ENCODE assay signal across 17 cellular contexts in genomic region chrX:97027384-97027922, GRCh38.
DNase-seq lines count a peak whose midpoint lies in the region; ATAC-seq and TF ChIP-seq lines count a peak whose summit lies in the region.
"Had no signal": no experiment of that assay in that cellular context is flagged by ENCODE, and none has a peak within 500 bp of the region (broad histone marks: within the 10 kb centered on the region; RNA-seq: fewer than 3 reads in every experiment).

No MANE protein-coding gene starts in this region.

- POLR2A ChIA-PET in WTC11 (lab: Charles Lee) (no interaction called here), SK-N-SH (lab: Yijun Ruan, JAX) (no interaction called here)

- H3K9me3 ChIP-seq in HUES64 (ENCODE audit: insufficient read depth, low read depth, low read length) (no peaks in the 10 kb centered on the region), SK-N-SH (no peaks in the 10 kb centered on the region)
- H3K9me3 ChIP-seq: colonic mucosa, gastroesophageal sphincter, right atrium auricular region had no signal

- peak overlapping the region; percentile 17; the same call in 1 of the 2 replicates for H3K9ac ChIP-seq in HUES64 (ENCODE audit: low read depth, low read length)
- H3K9ac ChIP-seq in SK-N-SH = no peak overlapping the region

- H3K27ac Mint-ChIP-seq in WTC11 = peak overlapping the region; percentile 95
- H3K27ac Mint-ChIP-seq: activated CD4-positive, alpha-beta memory T cell treated with anti-CD3 and anti-CD28 coated beads, Interleukin-2, amount 10 ng/mL, durations not matched to agents 7 days and 5 days; activated T-cell treated with anti-CD3 and anti-CD28 coated beads, Interleukin-2, amount 50 U/mL, for 72 hours; immature natural killer cell; memory B cell; nephron had no signal

- H3K36me3 Mint-ChIP-seq in WTC11 = peaks cover 4% of the 10 kb centered on the region; the same call in 1 of the 2 replicates
- H3K36me3 Mint-ChIP-seq: immature natural killer cell had no signal

- peaks cover 21% of the 10 kb centered on the region for H3K4me1 Mint-ChIP-seq in WTC11
- H3K4me1 Mint-ChIP-seq: activated CD4-positive, alpha-beta memory T cell treated with anti-CD3 and anti-CD28 coated beads, Interleukin-2, amount 10 ng/mL, durations not matched to agents 7 days and 5 days; immature natural killer cell; nephron had no signal

- H3F3A ChIP-seq in SK-N-SH (replicated peaks; ENCODE audit: insufficient read depth) = no peaks in the 10 kb centered on the region

- ATAC-seq in WTC11 (peak; percentile 56), HG03025 (IDR thresholded peaks at IDR 0.05; ENCODE audit: low FRiP score, unreplicated experiment) (no peak)
- ATAC-seq: activated T-cell treated with anti-CD3 and anti-CD28 coated beads, Interleukin-2, amount 50 U/mL, for 72 hours; gastroesophageal sphincter had no signal

- peak; percentile 65 for DNase-seq in NCI-H2107 (lab: John Stamatoyannopoulos, UW)
- no peak for DNase-seq in WTC11 (ENCODE audit: low spot score)
- DNase-seq in pons (ENCODE audit: low spot score) = peak; percentile 2
- no peak for DNase-seq in stimulated activated CD4-positive, alpha-beta T cell treated with anti-CD3 and anti-CD28 coated beads, Interleukin-15, amount 100 ng/mL, for 24 hours
- no peak for DNase-seq in SK-N-SH
- DNase-seq: activated CD4-positive, alpha-beta memory T cell treated with anti-CD3 and anti-CD28 coated beads, Interleukin-2, amount 10 ng/mL, durations not matched to agents 7 days and 5 days; activated T-cell treated with anti-CD3 and anti-CD28 coated beads, Interleukin-2, amount 50 U/mL, for 72 hours; colonic mucosa; immature natural killer cell; NCI-H2227 treated with DMSO at 0.1 percent for 48 hours had no signal

- H3K27ac ChIP-seq in HUES64 (ENCODE audit: low read depth, low read length) = peak overlapping the region; percentile 87; the same call in 1 of the 2 replicates
- no peak overlapping the region for H3K27ac ChIP-seq in SK-N-SH (ENCODE audit: low read depth in 2 of 2, low read length in 1 of 2)
- H3K27ac ChIP-seq: colonic mucosa, epithelial cell of prostate, gastroesophageal sphincter, right atrium auricular region had no signal

- TF ChIP-seq CTCF in WTC11 (IDR thresholded peaks at IDR 0.05) = no peak
- TF ChIP-seq CTCF in SK-N-SH (IDR thresholded peaks at IDR 0.05) = no peak

- no peak overlapping the region for H3K4me2 ChIP-seq in SK-N-SH

- H3K4me1 ChIP-seq in HUES64 (ENCODE audit: insufficient read depth, low read length) (peaks cover 16% of the 10 kb centered on the region), SK-N-SH (ENCODE audit: control insufficient read depth in 1 of 2, insufficient read depth in 2 of 2, low read depth in 1 of 2, low read length in 1 of 2) (no peaks in the 10 kb centered on the region; a peak in 1 of 4 replicates)
- H3K4me1 ChIP-seq: colonic mucosa, gastroesophageal sphincter, right atrium auricular region had no signal

- no peaks in the 10 kb centered on the region for H3K9me2 ChIP-seq in SK-N-SH

- no peak for TF ChIP-seq EP300 in SK-N-SH (IDR thresholded peaks at IDR 0.05; ENCODE audit: borderline replicate concordance in 1 of 2, low read depth in 1 of 2, low read length in 1 of 2)

- H3K27me3 Mint-ChIP-seq in WTC11 (ENCODE audit: low read depth) = no peaks in the 10 kb centered on the region
- H3K27me3 Mint-ChIP-seq: activated CD4-positive, alpha-beta memory T cell treated with anti-CD3 and anti-CD28 coated beads, Interleukin-2, amount 10 ng/mL, durations not matched to agents 7 days and 5 days; memory B cell had no signal

- CTCF ChIA-PET in WTC11 (lab: Charles Lee) = interaction anchor here (1.0 kb wide), 1 partner anchor 345 kb away, joined by 3 read pairs; no protein-coding TSS in a partner anchor
- CTCF ChIA-PET in SK-N-SH (lab: Yijun Ruan, JAX) = no interaction called here

- 0 out of 2 replicates have a peak, but pooled peaks cover 3% of the 10 kb centered on the region for H3K9me3 Mint-ChIP-seq in WTC11
- H3K9me3 Mint-ChIP-seq: activated CD4-positive, alpha-beta memory T cell treated with anti-CD3 and anti-CD28 coated beads, Interleukin-2, amount 10 ng/mL, durations not matched to agents 7 days and 5 days; activated T-cell treated with anti-CD3 and anti-CD28 coated beads, Interleukin-2, amount 50 U/mL, for 72 hours; immature natural killer cell; memory B cell; nephron had no signal

- no peak overlapping the region for H3K4me3 ChIP-seq in HUES64 (ENCODE audit: low read length)
- no peak overlapping the region for H3K4me3 ChIP-seq in SK-N-SH (ENCODE audit: low read depth in 2 of 2, low read length in 1 of 2)
- H3K4me3 ChIP-seq: colonic mucosa, gastroesophageal sphincter, right atrium auricular region had no signal

- H2AFZ ChIP-seq in SK-N-SH (ENCODE audit: low read depth) = no peak overlapping the region

- H4K20me1 ChIP-seq in SK-N-SH (ENCODE audit: insufficient read depth) = no peaks in the 10 kb centered on the region

- H3K36me3 ChIP-seq in HUES64 (ENCODE audit: insufficient read depth, low read length) (no peaks in the 10 kb centered on the region), SK-N-SH (replicated peaks in 1 of 2; ENCODE audit: control insufficient read depth in 1 of 2, insufficient read depth in 2 of 2, low read length in 1 of 2) (no peaks in the 10 kb centered on the region)
- H3K36me3 ChIP-seq: colonic mucosa, gastroesophageal sphincter, right atrium auricular region had no signal

- WGBS in HUES64 = 16% methylated on average over 6 of the region's 6 CpGs
- WGBS in SK-N-SH (ENCODE audit: low lambda C conversion rate) = 51% methylated on average over 6 of the region's 6 CpGs

- H3K4me3 Mint-ChIP-seq in WTC11 = peak overlapping the region; percentile 30
- H3K4me3 Mint-ChIP-seq: activated CD4-positive, alpha-beta memory T cell treated with anti-CD3 and anti-CD28 coated beads, Interleukin-2, amount 10 ng/mL, durations not matched to agents 7 days and 5 days; activated T-cell treated with anti-CD3 and anti-CD28 coated beads, Interleukin-2, amount 50 U/mL, for 72 hours; immature natural killer cell; memory B cell; nephron had no signal

- no peaks in the 10 kb centered on the region for H3K79me2 ChIP-seq in SK-N-SH (ENCODE audit: insufficient read depth)

- H3K27me3 ChIP-seq in HUES64 (ENCODE audit: insufficient read depth, low read length) (no peaks in the 10 kb centered on the region), SK-N-SH (ENCODE audit: insufficient read depth) (no peaks in the 10 kb centered on the region)
- H3K27me3 ChIP-seq: colonic mucosa, gastroesophageal sphincter, right atrium auricular region had no signal

- no peak for TF ChIP-seq RAD21 in SK-N-SH (IDR thresholded peaks at IDR 0.05; ENCODE audit: low read length)

TF ChIP-seq in WTC11, 78 proteins besides CTCF, POLR2A, EP300 and RAD21 (continues in another document):
- TF ChIP-seq EMX1 (CRISPR knock-in tag; IDR thresholded peaks at IDR 0.05) = no peak
- no peak for TF ChIP-seq HMGA2 (CRISPR knock-in tag; IDR thresholded peaks at IDR 0.05)
- no peak for TF ChIP-seq IRF1 (CRISPR knock-in tag; IDR thresholded peaks at IDR 0.05)
- no peak for TF ChIP-seq JAZF1 (CRISPR knock-in tag; IDR thresholded peaks at IDR 0.05)
- no peak for TF ChIP-seq ZNF671 (CRISPR knock-in tag; IDR thresholded peaks at IDR 0.05)
- TF ChIP-seq CREB1 (CRISPR knock-in tag; IDR thresholded peaks at IDR 0.05) = no peak
- no peak for TF ChIP-seq ESRRA (CRISPR knock-in tag; IDR thresholded peaks at IDR 0.05; ENCODE audit: borderline replicate concordance)
- no peak for TF ChIP-seq USF1 (CRISPR knock-in tag; IDR thresholded peaks at IDR 0.05)
- no peak for TF ChIP-seq NR1H2 (CRISPR knock-in tag; IDR thresholded peaks at IDR 0.05)

TF ChIP-seq in SK-N-SH, 30 proteins besides CTCF, POLR2A, EP300 and RAD21:
- TF ChIP-seq CHD2 (IDR thresholded peaks at IDR 0.05; ENCODE audit: low read length, partially characterized antibody) (no peak), GABPA (IDR thresholded peaks at IDR 0.05; ENCODE audit: low read depth) (no peak), FOXJ3 (CRISPR knock-in tag; IDR thresholded peaks at IDR 0.05) (no peak), RXRA (IDR thresholded peaks at IDR 0.05; ENCODE audit: borderline replicate concordance, low read depth) (no peak)

Comparison
In these comparisons a context has a peak if more than half of its experiments do, and no peak if none do; other contexts are left out.
1. DNase-seq: peak in NCI-H2107 (single experiment) and pons (single experiment); none in WTC11 (single experiment), stimulated activated CD4-positive, alpha-beta T cell treated with anti-CD3 and anti-CD28 coated beads, Interleukin-15, amount 100 ng/mL, for 24 hours (single experiment) and SK-N-SH (single experiment).